In the genomic region with DNA sequence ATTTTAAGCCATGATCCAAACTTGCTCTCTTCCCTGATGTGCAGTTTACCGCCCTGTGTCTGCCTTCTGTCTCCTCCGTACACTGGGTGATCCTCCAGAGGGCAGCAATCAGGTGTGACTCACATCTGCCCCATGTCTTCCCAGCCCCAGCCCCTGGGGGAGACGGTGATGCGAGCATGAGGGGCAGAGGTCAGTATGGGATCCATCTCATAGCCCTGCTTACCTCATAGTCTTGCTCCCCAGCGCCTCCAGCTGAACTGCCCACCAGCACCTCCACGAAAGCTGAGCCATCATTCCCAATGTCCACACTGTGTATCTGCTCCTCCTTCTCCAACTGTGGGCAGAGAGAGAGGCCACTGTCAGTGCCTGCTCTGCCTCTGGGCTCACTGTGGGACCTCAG, we compare ENCODE assay signal across 10 cellular contexts. TPM values are rescaled to one million over a fixed set of nuclear protein-coding genes. Genes with fewer than 3 reads are reported as not detected.
DNase-seq lines count a peak whose midpoint lies in the region; ATAC-seq and TF ChIP-seq lines count a peak whose summit lies in the region.
"Had no signal": no experiment of that assay in that cellular context is flagged by ENCODE, and none has a peak within 500 bp of the region (broad histone marks: within the 10 kb centered on the region; RNA-seq: fewer than 3 reads in every experiment).

No MANE protein-coding gene starts in this region.

- peaks cover 48% of the 10 kb centered on the region for H3K4me1 Mint-ChIP-seq in activated naive CD4-positive, alpha-beta T cell treated with anti-CD3 and anti-CD28 coated beads for 36 hours (ENCODE audit: low read depth)

- H3K4me3 ChIP-seq in epithelial cell of esophagus (ENCODE audit: low read length) = no peak overlapping the region
- H3K4me3 ChIP-seq: gastroesophageal sphincter, Peyer's patch had no signal

- DNase-seq in activated naive CD4-positive, alpha-beta T cell treated with anti-CD3 and anti-CD28 coated beads for 36 hours = peak; percentile 49
- no peak for DNase-seq in activated naive CD4-positive, alpha-beta T cell (lab: John Stamatoyannopoulos, UW)
- DNase-seq in RWPE1 (ENCODE audit: low spot score) (no peak), epithelial cell of esophagus (ENCODE audit: low read depth) (peak; percentile 24), cerebellar nuclear complex (lab: John Stamatoyannopoulos, UW) (no peak)
- peak; percentile 33 for DNase-seq in stimulated activated naive CD8-positive, alpha-beta T cell treated with anti-CD3 and anti-CD28 coated beads, Interleukin-15, Interleukin-2, amounts not matched to agents 100 U/mL and 50 U/mL, for 24 hours
- DNase-seq in activated effector memory CD4-positive, alpha-beta T cell treated with Interleukin-2 at 50 U/mL for 16 hours = no peak
- DNase-seq: Peyer's patch had no signal

- no peak for TF ChIP-seq CTCF in RWPE1 (conservative IDR thresholded peaks at IDR 0.05; ENCODE audit: low read depth)
- no peak for TF ChIP-seq CTCF in epithelial cell of esophagus (IDR thresholded peaks at IDR 0.05; ENCODE audit: insufficient read depth, low read depth, low read length, missing control alignments)

- intact Hi-C loops in activated naive CD4-positive, alpha-beta T cell treated with anti-CD3 and anti-CD28 coated beads for 36 hours (cut with micrococcal nuclease) = no loop called here

- no peaks in the 10 kb centered on the region for H3K27me3 Mint-ChIP-seq in activated naive CD4-positive, alpha-beta T cell treated with anti-CD3 and anti-CD28 coated beads for 36 hours (ENCODE audit: low read depth)

- peak overlapping the region; percentile 31 for H3K27ac ChIP-seq in RWPE1
- H3K27ac ChIP-seq: gastroesophageal sphincter had no signal

- POLR2A ChIA-PET in RWPE1 (lab: Yijun Ruan, JAX; ENCODE audit: low non-redundant PET) = interaction anchor here (0.7 kb wide), 1 partner anchor 239 kb away, joined by 4 read pairs; no protein-coding TSS in a partner anchor

- H3K4me3 Mint-ChIP-seq in activated naive CD4-positive, alpha-beta T cell treated with anti-CD3 and anti-CD28 coated beads for 36 hours = no peak overlapping the region

- peaks cover 19% of the 10 kb centered on the region for H3K36me3 Mint-ChIP-seq in activated naive CD4-positive, alpha-beta T cell treated with anti-CD3 and anti-CD28 coated beads for 36 hours (ENCODE audit: low read depth)

- ATAC-seq in stimulated activated naive CD8-positive, alpha-beta T cell treated with anti-CD3 and anti-CD28 coated beads, Interleukin-15, Interleukin-2, amounts not matched to agents 100 U/mL and 50 U/mL, for 24 hours = no peak
- ATAC-seq in HG03025 (IDR thresholded peaks at IDR 0.05; ENCODE audit: low FRiP score, unreplicated experiment) = no peak
- ATAC-seq: gastroesophageal sphincter had no signal

- CTCF ChIA-PET in activated naive CD4-positive, alpha-beta T cell treated with anti-CD3 and anti-CD28 coated beads for 36 hours (lab: Charles Lee) = interaction anchor here (0.5 to 3.0 kb wide), 5 partner anchors 12 to 114 kb away, joined by 3 to 14 read pairs (median 4); no protein-coding TSS in a partner anchor
- CTCF ChIA-PET in RWPE1 (lab: Yijun Ruan, JAX) = no interaction called here

- peak overlapping the region; percentile 96 for H3K27ac Mint-ChIP-seq in activated naive CD4-positive, alpha-beta T cell treated with anti-CD3 and anti-CD28 coated beads for 36 hours

- no peaks in the 10 kb centered on the region for H3K9me3 Mint-ChIP-seq in activated naive CD4-positive, alpha-beta T cell treated with anti-CD3 and anti-CD28 coated beads for 36 hours

RNA-seq across cellular contexts. Expression of a gene that starts 14.6 kb away (rescaled TPM):
- 10 to 100 TPM; 33.7 to 34.5 TPM for total RNA-seq in activated naive CD4-positive, alpha-beta T cell treated with anti-CD3 and anti-CD28 coated beads for 36 hours

RNA-seq across cellular contexts. Expression of a gene that starts 14.9 kb away (rescaled TPM):
- 1 to 10 TPM; 3.2 to 3.8 TPM for total RNA-seq in activated naive CD4-positive, alpha-beta T cell treated with anti-CD3 and anti-CD28 coated beads for 36 hours

RNA-seq across cellular contexts. Expression of a gene that starts 27.7 kb away (rescaled TPM):
- 1 to 10 TPM; 3.1 to 5.2 TPM for total RNA-seq in activated naive CD4-positive, alpha-beta T cell treated with anti-CD3 and anti-CD28 coated beads for 36 hours

RNA-seq across cellular contexts. Expression of a gene that starts 33.7 kb away (rescaled TPM):
- 10 to 100 TPM; 62.1 to 64.4 TPM for total RNA-seq in activated naive CD4-positive, alpha-beta T cell treated with anti-CD3 and anti-CD28 coated beads for 36 hours

RNA-seq across cellular contexts. Expression of a gene that starts 35.2 kb away (rescaled TPM):
- total RNA-seq in activated naive CD4-positive, alpha-beta T cell treated with anti-CD3 and anti-CD28 coated beads for 36 hours = 10 to 100 TPM; 17.2 to 18.7 TPM

Comparison
In these comparisons a context has a peak if more than half of its experiments do, and no peak if none do; other contexts are left out.
1. DNase-seq: peak in activated naive CD4-positive, alpha-beta T cell treated with anti-CD3 and anti-CD28 coated beads for 36 hours (single experiment), epithelial cell of esophagus (single experiment) and stimulated activated naive CD8-positive, alpha-beta T cell treated with anti-CD3 and anti-CD28 coated beads, Interleukin-15, Interleukin-2, amounts not matched to agents 100 U/mL and 50 U/mL, for 24 hours (single experiment); none in activated naive CD4-positive, alpha-beta T cell (0 of 4), RWPE1 (single experiment), activated effector memory CD4-positive, alpha-beta T cell treated with Interleukin-2 at 50 U/mL for 16 hours (single experiment) and cerebellar nuclear complex (0 of 2).